In genomic region chr14:75101491-75101890, GRCh38 we compare ENCODE assay signal across 19 cellular contexts.
"Had no signal": no experiment of that assay in that cellular context is flagged by ENCODE, and none has a peak within 500 bp of the region (broad histone marks: within the 10 kb centered on the region; RNA-seq: fewer than 3 reads in every experiment).

No MANE protein-coding gene starts in this region.

- H3K4me3 ChIP-seq: coronary artery, heart left ventricle, mucosa of descending colon, stomach had no signal

- DNase-seq: effector CD4-positive, alpha-beta T cell; endodermal cell; erythroblast; heart left ventricle; hippocampal formation; left colon; mammary epithelial cell; mucosa of descending colon; naive thymus-derived CD8-positive, alpha-beta T cell; posterior cingulate gyrus; right cardiac atrium; small intestine; stimulated activated CD4-positive, alpha-beta T cell treated with anti-CD3 and anti-CD28 coated beads, Interleukin-12 subunit alpha, Interleukin-12 subunit beta, amount 100 ng/mL, for 4 hours; stimulated activated naive CD4-positive, alpha-beta T cell; stomach; substantia nigra; trophoblast cell had no signal

- H3K27ac ChIP-seq: coronary artery, heart left ventricle, neutrophil, stomach had no signal

- H3K4me1 ChIP-seq: stomach had no signal

- H3K9me3 ChIP-seq: heart left ventricle, mucosa of descending colon, neutrophil, stomach had no signal

- H3K27me3 ChIP-seq: heart left ventricle, neutrophil, stomach had no signal
